ENCODE assay signal across 16 cellular contexts in the genomic region with DNA sequence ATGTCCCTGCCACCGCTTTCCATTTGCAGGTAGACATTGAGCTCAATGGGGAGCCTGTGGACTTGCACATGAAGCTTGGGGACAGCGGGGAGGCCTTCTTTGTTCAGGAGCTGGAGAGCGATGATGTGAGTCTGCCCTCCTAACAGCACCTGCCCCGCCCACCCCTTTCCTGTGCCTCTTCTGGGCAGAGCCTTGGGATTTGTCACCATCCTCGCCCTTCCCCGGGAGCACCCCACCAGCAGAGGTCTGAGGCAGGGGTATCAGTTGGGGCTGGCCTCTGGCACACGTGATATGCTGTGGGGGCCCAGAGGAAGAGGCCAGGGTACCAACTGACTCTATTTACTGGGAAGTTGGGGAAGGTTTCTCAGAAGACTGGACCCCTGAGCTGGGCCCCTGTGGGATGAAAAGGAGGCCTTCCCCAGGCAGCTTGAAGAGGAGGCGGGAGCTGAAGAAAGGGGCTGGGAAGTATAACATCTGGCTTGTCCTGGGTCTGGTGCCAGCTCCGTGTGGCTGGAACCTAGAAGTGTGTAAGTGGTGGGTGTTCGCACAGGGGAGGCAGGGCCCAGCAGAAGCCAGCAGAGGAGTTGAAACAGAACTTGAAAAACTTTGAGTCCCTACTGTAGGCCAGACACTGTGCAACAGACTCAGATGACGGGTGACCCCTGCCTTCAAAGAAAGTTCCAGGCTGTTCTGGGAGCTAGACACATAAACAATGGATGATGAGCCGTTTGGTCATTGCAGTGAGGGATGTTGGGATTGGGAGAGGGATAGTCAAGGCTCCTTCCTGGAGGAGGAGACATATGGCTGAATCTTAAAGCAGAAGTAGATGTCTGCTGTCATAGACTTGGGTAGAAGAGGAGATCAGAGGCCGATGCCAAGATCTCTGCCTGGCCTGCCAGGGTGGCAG. TPM values are rescaled to one million over a fixed set of nuclear protein-coding genes. Genes with fewer than 3 reads are reported as not detected.
"Had no signal": no experiment of that assay in that cellular context is flagged by ENCODE, and none has a peak within 500 bp of the region (broad histone marks: within the 10 kb centered on the region; RNA-seq: fewer than 3 reads in every experiment).

No MANE protein-coding gene starts in this region.

- H3K9me3 ChIP-seq: ascending aorta, testis had no signal

- H3K4me1 ChIP-seq: ascending aorta, testis had no signal

- DNase-seq: activated CD4-positive, alpha-beta T cell treated with anti-CD3 and anti-CD28 coated beads, Interleukin-2, amount 50 U/mL, for 48 hours; activated CD8-positive, alpha-beta memory T cell treated with anti-CD3 and anti-CD28 coated beads, Interleukin-2, amount 10 ng/mL, durations not matched to agents 7 days and 5 days; activated gamma-delta T cell; activated naive CD8-positive, alpha-beta T cell treated with anti-CD3 and anti-CD28 coated beads, Interleukin-2, amount 50 U/mL, for 24 hours; activated T-cell treated with anti-CD3 and anti-CD28 coated beads, Interleukin-2, amount 50 U/mL, for 48 hours; caudate nucleus; effector CD4-positive, alpha-beta T cell; left colon; natural killer cell; stimulated activated CD4-positive, alpha-beta T cell treated with anti-CD3 and anti-CD28 coated beads, Interleukin-4, amount 100 ng/mL, for 1 hour; stimulated activated CD8-positive, alpha-beta memory T cell treated with anti-CD3 and anti-CD28 coated beads, Interleukin-4, amount 100 ng/mL, for 48 hours; stimulated activated naive CD8-positive, alpha-beta T cell treated with anti-CD3 and anti-CD28 coated beads, Interleukin-15, Interleukin-2, amounts not matched to agents 100 U/mL and 50 U/mL, for 24 hours; testis had no signal

- ATAC-seq: activated CD4-positive, CD25-positive, alpha-beta regulatory T cell treated with anti-CD3 and anti-CD28 coated beads, Interleukin-2, amount 50 U/mL, for 24 hours; activated CD8-positive, alpha-beta memory T cell treated with anti-CD3 and anti-CD28 coated beads, Interleukin-2, amount 10 ng/mL, durations not matched to agents 7 days and 5 days; activated naive CD8-positive, alpha-beta T cell treated with anti-CD3 and anti-CD28 coated beads, Interleukin-2, amount 50 U/mL, for 24 hours; left colon; natural killer cell; stimulated activated naive CD8-positive, alpha-beta T cell treated with anti-CD3 and anti-CD28 coated beads, Interleukin-15, Interleukin-2, amounts not matched to agents 100 U/mL and 50 U/mL, for 24 hours had no signal

- H3K27me3 ChIP-seq: ascending aorta, testis had no signal

- H3K27ac ChIP-seq: ascending aorta, coronary artery, testis had no signal

- H3K4me3 ChIP-seq: ascending aorta, coronary artery, testis had no signal

RNA-seq across cellular contexts. Expression of gene EMILIN3, which starts 18.8 kb away (rescaled TPM):
- total RNA-seq: activated CD8-positive, alpha-beta memory T cell treated with anti-CD3 and anti-CD28 coated beads, Interleukin-2, amount 10 ng/mL, durations not matched to agents 7 days and 5 days; natural killer cell had no signal
